ENCODE assay signal across 20 cellular contexts in the genomic region with DNA sequence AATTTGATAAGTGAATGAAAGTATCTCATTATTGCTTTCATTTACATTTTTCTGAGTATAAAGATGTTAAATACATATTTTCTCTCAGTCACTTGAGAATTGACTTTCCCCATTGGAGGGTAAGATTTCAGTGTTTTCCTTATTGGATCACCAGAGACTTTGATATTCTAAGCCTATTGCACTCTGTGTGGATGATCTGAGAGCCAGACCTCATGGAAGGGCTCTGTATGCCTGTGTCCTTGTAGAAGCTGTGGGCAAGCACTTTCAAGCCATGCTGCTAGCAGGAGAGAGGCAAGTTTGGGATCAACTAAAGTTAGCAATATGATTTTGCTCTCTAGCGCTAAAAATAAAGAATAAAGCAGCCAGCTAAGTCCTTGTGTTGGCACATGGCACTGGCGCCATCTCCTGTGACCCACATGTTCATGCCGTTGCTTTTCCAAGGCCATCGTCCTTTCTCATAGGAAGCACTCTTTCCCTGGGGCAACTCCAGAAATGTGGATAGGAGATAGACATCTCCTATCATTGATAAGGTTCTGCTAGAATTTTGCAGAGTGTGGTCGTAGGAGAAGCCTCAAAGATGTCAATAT.
A peak's percentile ranks its signal among the peaks of the same experiment; 100 is the strongest.
DNase-seq lines count a peak whose midpoint lies in the region; ATAC-seq and TF ChIP-seq lines count a peak whose summit lies in the region.
"Had no signal": no experiment of that assay in that cellular context is flagged by ENCODE, and none has a peak within 500 bp of the region (broad histone marks: within the 10 kb centered on the region; RNA-seq: fewer than 3 reads in every experiment).

No MANE protein-coding gene starts in this region.

- WGBS in body of pancreas, 2 donors, result 31 to 38% methylated on average over 5 of the region's 5 CpGs

- in situ Hi-C loops in ACHN (cut with HindIII; ENCODE audit: low pct_ligation_motif_present, low pct_unique_long_range_greater_than_20kb, low sequenced_read_pairs), result no loop called here

- intact Hi-C loops in body of pancreas (cut with DNase I), result no loop called here

- no peak overlapping the region for H3K4me3 Mint-ChIP-seq in activated naive CD8-positive, alpha-beta T cell treated with anti-CD3 and anti-CD28 coated beads for 36 hours
- H3K4me3 Mint-ChIP-seq: activated naive CD8-positive, alpha-beta T cell treated with anti-CD3 and anti-CD28 coated beads, Interleukin-2, amount 10 ng/mL, durations not matched to agents 7 days and 5 days; activated T-cell treated with anti-CD3 and anti-CD28 coated beads, Interleukin-2, amount 50 U/mL, for 4 hours; effector memory CD8-positive, alpha-beta T cell; IgD-negative memory B cell had no signal

- no peak for TF ChIP-seq POLR2A in body of pancreas (IDR thresholded peaks at IDR 0.05)

- no peaks in the 10 kb centered on the region for H3K9me3 Mint-ChIP-seq in activated naive CD8-positive, alpha-beta T cell treated with anti-CD3 and anti-CD28 coated beads for 36 hours
- H3K9me3 Mint-ChIP-seq: activated naive CD8-positive, alpha-beta T cell treated with anti-CD3 and anti-CD28 coated beads, Interleukin-2, amount 10 ng/mL, durations not matched to agents 7 days and 5 days; activated T-cell treated with anti-CD3 and anti-CD28 coated beads, Interleukin-2, amount 50 U/mL, for 4 hours; effector memory CD8-positive, alpha-beta T cell; IgD-negative memory B cell had no signal

- H3K36me3 ChIP-seq in HEK293 (ENCODE audit: control insufficient read depth in 2 of 2, insufficient read depth in 1 of 2, low read length in 2 of 2) (no peaks in the 10 kb centered on the region), body of pancreas (replicated peaks in 1 of 2; ENCODE audit: insufficient read depth in 1 of 2, low read depth in 2 of 2) (peaks cover 0 to 8% of the 10 kb centered on the region in 2 donors)
- H3K36me3 ChIP-seq: cardiac muscle cell, gastrocnemius medialis, vagina had no signal

- TF ChIP-seq CTCF in HEK293 (tag by site-specific recombination; IDR thresholded peaks at IDR 0.05) (peak; percentile 46; the same call in 1 of the 2 replicates), body of pancreas (IDR thresholded peaks at IDR 0.05) (peak in 4 of 7 experiments; percentile 17 to 35 (median 32))

- peak; percentile 54 for ATAC-seq in body of pancreas
- no peak for ATAC-seq in HG02798 (IDR thresholded peaks at IDR 0.05; ENCODE audit: poor library complexity, unreplicated experiment)
- ATAC-seq in HG02973 (IDR thresholded peaks at IDR 0.05; ENCODE audit: unreplicated experiment), result no peak
- ATAC-seq: activated T-cell treated with anti-CD3 and anti-CD28 coated beads, Interleukin-2, amount 50 U/mL, for 4 hours; effector memory CD8-positive, alpha-beta T cell; gastrocnemius medialis had no signal

- DNase-seq in ACHN, result peak; percentile 19
- peak in 3 of 4 donors; percentile 35 to 65 (median 44) for DNase-seq in body of pancreas
- peak; percentile 11 for DNase-seq in kidney tubule cell (ENCODE audit: low spot score)
- DNase-seq in UCSD-AML1 (lab: John Stamatoyannopoulos, UW; ENCODE audit: unreplicated experiment), result no peak
- DNase-seq in activated naive CD8-positive, alpha-beta T cell treated with anti-CD3 and anti-CD28 coated beads for 36 hours, result no peak
- DNase-seq: activated naive CD8-positive, alpha-beta T cell treated with anti-CD3 and anti-CD28 coated beads, Interleukin-2, amount 10 ng/mL, durations not matched to agents 7 days and 5 days; activated T-cell treated with anti-CD3 and anti-CD28 coated beads, Interleukin-2, amount 50 U/mL, for 4 hours; AML-193; effector memory CD8-positive, alpha-beta T cell; gastrocnemius medialis; H7; NCI-H1105; stimulated activated CD4-positive, alpha-beta T cell treated with anti-CD3 and anti-CD28 coated beads, Interleukin-15, amount 100 ng/mL, for 24 hours; stomach had no signal

- CTCF ChIA-PET in HEK293 (lab: Yijun Ruan, JAX), result interaction anchor here (1.0 to 1.4 kb wide), 2 partner anchors 81 to 174 kb away, joined by 3 to 5 read pairs; no protein-coding TSS in a partner anchor

- H3K9me3 ChIP-seq in HEK293 (ENCODE audit: control insufficient read depth, insufficient read depth, low read depth, low read length) (no peaks in the 10 kb centered on the region), body of pancreas (no peaks in the 10 kb centered on the region)
- H3K9me3 ChIP-seq: gastrocnemius medialis, stomach, vagina had no signal

- POLR2A ChIA-PET in HEK293 (lab: Yijun Ruan, JAX), result no interaction called here

- H3K4me3 ChIP-seq in HEK293 (ENCODE audit: low read depth, low read length) (no peak overlapping the region), body of pancreas (no peak overlapping the region)
- H3K4me3 ChIP-seq: cardiac muscle cell, gastrocnemius medialis, stomach, vagina had no signal

- H3K27me3 Mint-ChIP-seq in activated naive CD8-positive, alpha-beta T cell treated with anti-CD3 and anti-CD28 coated beads for 36 hours, result peaks cover 10% of the 10 kb centered on the region

- H3K27ac ChIP-seq in HEK293 (ENCODE audit: extremely low read depth, low read depth, low read length), result no peak overlapping the region
- H3K27ac ChIP-seq in body of pancreas, result peak overlapping the region; percentile 36 to 69 (median 57)
- H3K27ac ChIP-seq: cardiac muscle cell, gastrocnemius medialis, stomach, vagina had no signal

- H3K27ac Mint-ChIP-seq in activated naive CD8-positive, alpha-beta T cell treated with anti-CD3 and anti-CD28 coated beads for 36 hours, result no peak overlapping the region
- H3K27ac Mint-ChIP-seq: activated naive CD8-positive, alpha-beta T cell treated with anti-CD3 and anti-CD28 coated beads, Interleukin-2, amount 10 ng/mL, durations not matched to agents 7 days and 5 days; effector memory CD8-positive, alpha-beta T cell; IgD-negative memory B cell had no signal

- H3K36me3 Mint-ChIP-seq in activated naive CD8-positive, alpha-beta T cell treated with anti-CD3 and anti-CD28 coated beads for 36 hours, result no peaks in the 10 kb centered on the region
- H3K36me3 Mint-ChIP-seq: activated naive CD8-positive, alpha-beta T cell treated with anti-CD3 and anti-CD28 coated beads, Interleukin-2, amount 10 ng/mL, durations not matched to agents 7 days and 5 days; IgD-negative memory B cell had no signal

- H3K4me1 ChIP-seq in HEK293 (ENCODE audit: control insufficient read depth, insufficient read depth, low read length), result no peaks in the 10 kb centered on the region
- peaks cover 49% of the 10 kb centered on the region for H3K4me1 ChIP-seq in body of pancreas
- H3K4me1 ChIP-seq: gastrocnemius medialis, vagina had no signal

- no peaks in the 10 kb centered on the region for H3K4me1 Mint-ChIP-seq in activated naive CD8-positive, alpha-beta T cell treated with anti-CD3 and anti-CD28 coated beads for 36 hours
- H3K4me1 Mint-ChIP-seq: activated naive CD8-positive, alpha-beta T cell treated with anti-CD3 and anti-CD28 coated beads, Interleukin-2, amount 10 ng/mL, durations not matched to agents 7 days and 5 days; IgD-negative memory B cell had no signal

- H3K27me3 ChIP-seq in body of pancreas, result no peaks in the 10 kb centered on the region
- H3K27me3 ChIP-seq: cardiac muscle cell, gastrocnemius medialis, vagina had no signal

TF ChIP-seq in HEK293, 187 proteins besides CTCF, POLR2A, EP300 and RAD21 (continues in another document):
- TF ChIP-seq, protein P1, sequence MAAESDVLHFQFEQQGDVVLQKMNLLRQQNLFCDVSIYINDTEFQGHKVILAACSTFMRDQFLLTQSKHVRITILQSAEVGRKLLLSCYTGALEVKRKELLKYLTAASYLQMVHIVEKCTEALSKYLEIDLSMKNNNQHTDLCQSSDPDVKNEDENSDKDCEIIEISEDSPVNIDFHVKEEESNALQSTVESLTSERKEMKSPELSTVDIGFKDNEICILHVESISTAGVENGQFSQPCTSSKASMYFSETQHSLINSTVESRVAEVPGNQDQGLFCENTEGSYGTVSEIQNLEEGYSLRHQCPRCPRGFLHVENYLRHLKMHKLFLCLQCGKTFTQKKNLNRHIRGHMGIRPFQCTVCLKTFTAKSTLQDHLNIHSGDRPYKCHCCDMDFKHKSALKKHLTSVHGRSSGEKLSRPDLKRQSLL (tag by site-specific recombination; IDR thresholded peaks at IDR 0.05), result no peak
- TF ChIP-seq ZNF114 (tag by site-specific recombination; IDR thresholded peaks at IDR 0.05) (no peak), ZNF214 (tag by site-specific recombination; IDR thresholded peaks at IDR 0.05; ENCODE audit: borderline replicate concordance) (no peak), GLIS1 (tag by site-specific recombination; IDR thresholded peaks at IDR 0.05) (no peak), RBAK (tag by site-specific recombination; IDR thresholded peaks at IDR 0.05) (no peak), ZNF121 (tag by site-specific recombination; IDR thresholded peaks at IDR 0.05) (no peak)
- TF ChIP-seq, protein P2, sequence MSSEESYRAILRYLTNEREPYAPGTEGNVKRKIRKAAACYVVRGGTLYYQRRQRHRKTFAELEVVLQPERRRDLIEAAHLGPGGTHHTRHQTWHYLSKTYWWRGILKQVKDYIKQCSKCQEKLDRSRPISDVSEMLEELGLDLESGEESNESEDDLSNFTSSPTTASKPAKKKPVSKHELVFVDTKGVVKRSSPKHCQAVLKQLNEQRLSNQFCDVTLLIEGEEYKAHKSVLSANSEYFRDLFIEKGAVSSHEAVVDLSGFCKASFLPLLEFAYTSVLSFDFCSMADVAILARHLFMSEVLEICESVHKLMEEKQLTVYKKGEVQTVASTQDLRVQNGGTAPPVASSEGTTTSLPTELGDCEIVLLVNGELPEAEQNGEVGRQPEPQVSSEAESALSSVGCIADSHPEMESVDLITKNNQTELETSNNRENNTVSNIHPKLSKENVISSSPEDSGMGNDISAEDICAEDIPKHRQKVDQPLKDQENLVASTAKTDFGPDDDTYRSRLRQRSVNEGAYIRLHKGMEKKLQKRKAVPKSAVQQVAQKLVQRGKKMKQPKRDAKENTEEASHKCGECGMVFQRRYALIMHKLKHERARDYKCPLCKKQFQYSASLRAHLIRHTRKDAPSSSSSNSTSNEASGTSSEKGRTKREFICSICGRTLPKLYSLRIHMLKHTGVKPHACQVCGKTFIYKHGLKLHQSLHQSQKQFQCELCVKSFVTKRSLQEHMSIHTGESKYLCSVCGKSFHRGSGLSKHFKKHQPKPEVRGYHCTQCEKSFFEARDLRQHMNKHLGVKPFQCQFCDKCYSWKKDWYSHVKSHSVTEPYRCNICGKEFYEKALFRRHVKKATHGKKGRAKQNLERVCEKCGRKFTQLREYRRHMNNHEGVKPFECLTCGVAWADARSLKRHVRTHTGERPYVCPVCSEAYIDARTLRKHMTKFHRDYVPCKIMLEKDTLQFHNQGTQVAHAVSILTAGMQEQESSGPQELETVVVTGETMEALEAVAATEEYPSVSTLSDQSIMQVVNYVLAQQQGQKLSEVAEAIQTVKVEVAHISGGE (tag by site-specific recombination; conservative IDR thresholded peaks at IDR 0.05; ENCODE audit: low read depth), result no peak

Comparison
In these comparisons a context has a peak if more than half of its experiments do, and no peak if none do; other contexts are left out.
1. DNase-seq: peak in ACHN (single experiment), body of pancreas (3 of 4) and kidney tubule cell (single experiment); none in UCSD-AML1 (single experiment) and activated naive CD8-positive, alpha-beta T cell treated with anti-CD3 and anti-CD28 coated beads for 36 hours (single experiment).